Comparison of ENCODE assay signal across 27 cellular contexts in the genomic region with DNA sequence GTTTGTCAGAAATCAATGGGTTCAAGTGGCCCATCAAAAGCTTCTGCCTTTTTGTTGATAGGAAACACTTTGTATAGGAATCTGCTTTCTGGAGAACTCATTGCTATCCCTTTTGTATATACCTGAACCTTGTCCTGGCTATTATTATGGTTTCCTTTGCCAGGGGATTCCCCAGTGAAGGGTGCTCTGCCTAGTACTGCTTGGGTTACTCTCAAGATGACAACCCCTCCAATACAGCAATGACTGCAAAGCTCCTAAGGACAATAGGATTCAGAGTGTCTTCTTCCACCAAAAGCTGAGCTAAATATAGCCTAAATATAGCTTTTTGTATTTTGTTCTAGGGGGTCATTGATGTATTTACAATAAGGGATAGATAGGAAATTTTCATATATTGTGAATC. TPM values are rescaled to one million over a fixed set of nuclear protein-coding genes. Genes with fewer than 3 reads are reported as not detected.
DNase-seq lines count a peak whose midpoint lies in the region; ATAC-seq and TF ChIP-seq lines count a peak whose summit lies in the region.
"Had no signal": no experiment of that assay in that cellular context is flagged by ENCODE, and none has a peak within 500 bp of the region (broad histone marks: within the 10 kb centered on the region; RNA-seq: fewer than 3 reads in every experiment).

No MANE protein-coding gene starts in this region.

- intact Hi-C loops in tibial artery (cut with DNase I; ENCODE audit: low total_unique reads) = no loop called here

- H3K36me3 Mint-ChIP-seq in activated naive CD4-positive, alpha-beta T cell treated with anti-CD3 and anti-CD28 coated beads, Interleukin-2, amount 50 U/mL, for 72 hours = no peaks in the 10 kb centered on the region
- H3K36me3 Mint-ChIP-seq in GM23338 (ENCODE audit: low read depth) = no peaks in the 10 kb centered on the region
- H3K36me3 Mint-ChIP-seq in chondrocyte (ENCODE audit: low read depth) = no peaks in the 10 kb centered on the region
- H3K36me3 Mint-ChIP-seq: IgD-negative memory B cell; natural killer cell treated with Interleukin-12 subunit alpha and Interleukin-12 subunit beta and Interleukin-15 and Interleukin-18, amount 100 ng/mL, for 72 hours; type B pancreatic cell had no signal

- no peak overlapping the region for H3K27ac ChIP-seq in GM23338 (ENCODE audit: low read depth)
- no peak overlapping the region for H3K27ac ChIP-seq in osteoblast (ENCODE audit: low read depth, low read length)
- no peak overlapping the region for H3K27ac ChIP-seq in tibial artery
- H3K27ac ChIP-seq: A549, BLaER1, body of pancreas, foreskin keratinocyte, left ventricle myocardium inferior, pancreas, SK-N-MC, WERI-Rb-1 had no signal

- no peaks in the 10 kb centered on the region for H4K20me1 ChIP-seq in GM23338 (replicated peaks; ENCODE audit: insufficient read depth)
- no peaks in the 10 kb centered on the region for H4K20me1 ChIP-seq in osteoblast (ENCODE audit: insufficient read depth, low read length)
- H4K20me1 ChIP-seq: BLaER1 had no signal

- H2AFZ ChIP-seq in GM23338 (no peak overlapping the region), osteoblast (ENCODE audit: low read length) (no peak overlapping the region)

- ATAC-seq in activated naive CD4-positive, alpha-beta T cell treated with anti-CD3 and anti-CD28 coated beads, Interleukin-2, amount 50 U/mL, for 72 hours = peak; percentile 54 to 89
- 0 out of 3 replicates have a peak, but pooled peaks have one; percentile 26 for ATAC-seq in GM23338
- ATAC-seq in HG02981 (IDR thresholded peaks at IDR 0.05; ENCODE audit: unreplicated experiment) = peak; percentile 56
- ATAC-seq in HG03175 (IDR thresholded peaks at IDR 0.05; ENCODE audit: unreplicated experiment) = no peak
- ATAC-seq: A549; body of pancreas; foreskin keratinocyte; natural killer cell treated with Interleukin-12 subunit alpha and Interleukin-12 subunit beta and Interleukin-15 and Interleukin-18, amount 100 ng/mL, for 72 hours; pancreas; right cardiac atrium had no signal

- TF ChIP-seq CTCF in GM23338 (conservative IDR thresholded peaks at IDR 0.05; ENCODE audit: low read depth in 2 of 2) (no peak), osteoblast (IDR thresholded peaks at IDR 0.05; ENCODE audit: extremely low read depth, low read depth, low read length) (no peak), chondrocyte (IDR thresholded peaks at IDR 0.05) (no peak), tibial artery (IDR thresholded peaks at IDR 0.05) (no peak)

- DNase-seq in activated naive CD4-positive, alpha-beta T cell treated with anti-CD3 and anti-CD28 coated beads, Interleukin-2, amount 50 U/mL, for 72 hours (ENCODE audit: low spot score in 2 of 2) = no peak
- no peak for DNase-seq in activated naive CD4-positive, alpha-beta T cell treated with anti-CD3 and anti-CD28 coated beads, Interleukin-2, amount 50 U/mL, for 16 hours
- DNase-seq in GM23338 (ENCODE audit: low spot score) (no peak), osteoblast (ENCODE audit: insufficient read length, low spot score, missing footprints) (peak; percentile 37), chondrocyte (ENCODE audit: low spot score) (no peak), tibial artery (no peak)
- DNase-seq: body of pancreas; Caco-2; effector memory CD4-positive, alpha-beta T cell; foreskin keratinocyte; H7; hippocampal formation; left ventricle myocardium inferior; NCI-H524; pancreas; right cardiac atrium; stimulated activated CD4-positive, alpha-beta T cell treated with anti-CD3 and anti-CD28 coated beads, Interleukin-12 subunit alpha, Interleukin-12 subunit beta, amount 100 ng/mL, for 4 hours; stimulated activated CD4-positive, alpha-beta T cell treated with anti-CD3 and anti-CD28 coated beads, Interleukin-4, amount 100 ng/mL, for 4 hours; WERI-Rb-1 had no signal

- H3K4me1 Mint-ChIP-seq in GM23338 (peaks cover 13% of the 10 kb centered on the region), chondrocyte (ENCODE audit: low read depth) (peaks cover 30% of the 10 kb centered on the region)
- H3K4me1 Mint-ChIP-seq: IgD-negative memory B cell had no signal

- H3K4me3 Mint-ChIP-seq in GM23338 (no peak overlapping the region), chondrocyte (ENCODE audit: unreplicated experiment) (no peak overlapping the region)
- H3K4me3 Mint-ChIP-seq: IgD-negative memory B cell; natural killer cell treated with Interleukin-12 subunit alpha and Interleukin-12 subunit beta and Interleukin-15 and Interleukin-18, amount 100 ng/mL, for 72 hours; type B pancreatic cell had no signal

- H3K9me3 Mint-ChIP-seq in activated naive CD4-positive, alpha-beta T cell treated with anti-CD3 and anti-CD28 coated beads, Interleukin-2, amount 50 U/mL, for 72 hours = peaks cover 0 to 3% of the 10 kb centered on the region in 2 donors
- H3K9me3 Mint-ChIP-seq in GM23338 = no peaks in the 10 kb centered on the region
- no peaks in the 10 kb centered on the region for H3K9me3 Mint-ChIP-seq in chondrocyte (ENCODE audit: low read depth)
- H3K9me3 Mint-ChIP-seq: IgD-negative memory B cell; natural killer cell treated with Interleukin-12 subunit alpha and Interleukin-12 subunit beta and Interleukin-15 and Interleukin-18, amount 100 ng/mL, for 72 hours had no signal

- H3K4me1 ChIP-seq in GM23338 (ENCODE audit: insufficient read depth) (no peaks in the 10 kb centered on the region; the same call in 1 of the 2 replicates), osteoblast (ENCODE audit: insufficient read depth, low read length) (peaks cover 23% of the 10 kb centered on the region), tibial artery (peaks cover 0 to 11% (median 9%) of the 10 kb centered on the region in 4 donors)

- H3K27me3 ChIP-seq in GM23338 (ENCODE audit: insufficient read depth) = no peaks in the 10 kb centered on the region
- H3K27me3 ChIP-seq in osteoblast (ENCODE audit: insufficient read depth, low read length) = no peaks in the 10 kb centered on the region
- no peaks in the 10 kb centered on the region for H3K27me3 ChIP-seq in tibial artery
- H3K27me3 ChIP-seq: BLaER1, body of pancreas, foreskin keratinocyte, pancreas had no signal

- H3K79me2 ChIP-seq in GM23338 (replicated peaks; ENCODE audit: insufficient read depth) (no peaks in the 10 kb centered on the region), osteoblast (ENCODE audit: insufficient read depth, low read length) (no peaks in the 10 kb centered on the region)

- H3K4me2 ChIP-seq in GM23338 (no peak overlapping the region), osteoblast (ENCODE audit: insufficient read depth, low read length) (no peak overlapping the region)
- H3K4me2 ChIP-seq: A549, BLaER1 had no signal

- H3K9me3 ChIP-seq in osteoblast (ENCODE audit: low read depth, low read length) (no peaks in the 10 kb centered on the region), tibial artery (no peaks in the 10 kb centered on the region)
- H3K9me3 ChIP-seq: A549, BLaER1, body of pancreas, Caco-2, left ventricle myocardium inferior, pancreas had no signal

- H3K27ac Mint-ChIP-seq in activated naive CD4-positive, alpha-beta T cell treated with anti-CD3 and anti-CD28 coated beads, Interleukin-2, amount 50 U/mL, for 72 hours = no peak overlapping the region
- no peak overlapping the region for H3K27ac Mint-ChIP-seq in GM23338
- H3K27ac Mint-ChIP-seq in chondrocyte (ENCODE audit: unreplicated experiment) = no peak overlapping the region
- H3K27ac Mint-ChIP-seq: IgD-negative memory B cell; natural killer cell treated with Interleukin-12 subunit alpha and Interleukin-12 subunit beta and Interleukin-15 and Interleukin-18, amount 100 ng/mL, for 72 hours; type B pancreatic cell had no signal

- no peaks in the 10 kb centered on the region for H3K36me3 ChIP-seq in GM23338 (ENCODE audit: insufficient read depth)
- no peaks in the 10 kb centered on the region for H3K36me3 ChIP-seq in osteoblast (ENCODE audit: insufficient read depth, low read length)
- no peaks in the 10 kb centered on the region for H3K36me3 ChIP-seq in tibial artery
- H3K36me3 ChIP-seq: BLaER1, left ventricle myocardium inferior, pancreas, WERI-Rb-1 had no signal

- H3K27me3 Mint-ChIP-seq in GM23338 (ENCODE audit: insufficient read depth, low read depth, poor library complexity) (peaks cover 3% of the 10 kb centered on the region), chondrocyte (ENCODE audit: low read depth) (no peaks in the 10 kb centered on the region)
- H3K27me3 Mint-ChIP-seq: natural killer cell treated with Interleukin-12 subunit alpha and Interleukin-12 subunit beta and Interleukin-15 and Interleukin-18, amount 100 ng/mL, for 72 hours; type B pancreatic cell had no signal

- H3F3A ChIP-seq in GM23338 (replicated peaks; ENCODE audit: low read depth) = no peaks in the 10 kb centered on the region

- H3K4me3 ChIP-seq in GM23338 (no peak overlapping the region), osteoblast (ENCODE audit: insufficient read depth, low read length) (no peak overlapping the region), tibial artery (no peak overlapping the region)
- H3K4me3 ChIP-seq: A549, BLaER1, body of pancreas, left ventricle myocardium inferior, pancreas, SK-N-MC had no signal

- H3K9me2 ChIP-seq in GM23338 (ENCODE audit: insufficient read depth) = no peaks in the 10 kb centered on the region

TF ChIP-seq in GM23338, 12 proteins besides CTCF, POLR2A, EP300 and RAD21 (continues in another document):
- TF ChIP-seq JUNB (IDR thresholded peaks at IDR 0.05; ENCODE audit: unreplicated experiment) (no peak), ZNF114 (CRISPR knock-in tag; IDR thresholded peaks at IDR 0.05) (no peak)

RNA-seq across cellular contexts. Expression of gene PTPRK, which starts 54.0 kb away (rescaled TPM):
- total RNA-seq in activated naive CD4-positive, alpha-beta T cell treated with anti-CD3 and anti-CD28 coated beads, Interleukin-2, amount 50 U/mL, for 72 hours = 1 to 10 TPM; 3.2 to 5.1 TPM
- total RNA-seq in GM23338 (2014; rRNA removed; shearing (Covaris generic)) = 46.1 and 56.4 TPM in 2 replicates
- polyA plus RNA-seq in GM23338 (2016; fragmentation: Nextera tagmentation; extraction: Ambion mirVana) = 20.7 and 26.9 TPM in 2 replicates
- total RNA-seq in osteoblast = 153 and 165 TPM in 2 replicates
- 63.3 to 69.9 TPM (median 67.0 TPM) in 3 replicates for total RNA-seq in chondrocyte
